In genomic region chr19:44850641-44851109, GRCh38 we compare ENCODE assay signal across 19 cellular contexts. TPM values are rescaled to one million over a fixed set of nuclear protein-coding genes. Genes with fewer than 3 reads are reported as not detected.
A peak's percentile ranks its signal among the peaks of the same experiment; 100 is the strongest.
DNase-seq lines count a peak whose midpoint lies in the region; ATAC-seq and TF ChIP-seq lines count a peak whose summit lies in the region.
"Had no signal": no experiment of that assay in that cellular context is flagged by ENCODE, and none has a peak within 500 bp of the region (broad histone marks: within the 10 kb centered on the region; RNA-seq: fewer than 3 reads in every experiment).

No MANE protein-coding gene starts in this region.

- no peak overlapping the region for H3K4me3 Mint-ChIP-seq in progenitor cell of endocrine pancreas (ENCODE audit: low read depth)
- H3K4me3 Mint-ChIP-seq in CD4-positive, alpha-beta T cell = no peak overlapping the region
- H3K4me3 Mint-ChIP-seq: activated T-helper 17 cell treated with anti-CD3 and anti-CD28 coated beads, Interleukin-2, amount 50 U/mL, for 72 hours had no signal

- H3K4me3 ChIP-seq in H7 (ENCODE audit: insufficient read depth, low read depth, low read length) (no peak overlapping the region), SJCRH30 (no peak overlapping the region), right cardiac atrium (ENCODE audit: low read length) (no peak overlapping the region), lower leg skin (ENCODE audit: low read depth, poor library complexity, severe bottlenecking) (no peak overlapping the region)
- H3K4me3 ChIP-seq: PC-9 had no signal

- H3K27ac ChIP-seq in SJCRH30 (no peak overlapping the region; the same call in 1 of the 2 replicates), right cardiac atrium (ENCODE audit: low read length) (peak overlapping the region; percentile 19)
- H3K27ac ChIP-seq in CD4-positive, alpha-beta T cell (ENCODE audit: low read depth, low read length) = no peak overlapping the region
- H3K27ac ChIP-seq: epithelial cell of prostate, PC-9 had no signal

- no peak for TF ChIP-seq POLR2A in lower leg skin (IDR thresholded peaks at IDR 0.05)

- H3K27me3 Mint-ChIP-seq in progenitor cell of endocrine pancreas = no peaks in the 10 kb centered on the region
- peaks cover 14% of the 10 kb centered on the region for H3K27me3 Mint-ChIP-seq in CD4-positive, alpha-beta T cell

- TF ChIP-seq CTCF in progenitor cell of endocrine pancreas (IDR thresholded peaks at IDR 0.05; ENCODE audit: unreplicated experiment) (no peak), lower leg skin (IDR thresholded peaks at IDR 0.05) (no peak), GM13976 (IDR thresholded peaks at IDR 0.05; ENCODE audit: borderline replicate concordance, control extremely low read depth, extremely low read depth, insufficient read depth, missing control alignments) (no peak)
- no peak for TF ChIP-seq CTCF in CD4-positive, alpha-beta T cell (IDR thresholded peaks at IDR 0.05)

- DNase-seq in H7 (peak; percentile 49), SJCRH30 (peak; percentile 37 to 38), right cardiac atrium (peak; percentile 28 to 71 (median 68)), progenitor cell of endocrine pancreas (ENCODE audit: low spot score, unreplicated experiment) (no peak), CD1c-positive myeloid dendritic cell (ENCODE audit: extremely low spot score) (no peak), lower leg skin (ENCODE audit: low spot score in 2 of 2) (no peak), GM13976 (ENCODE audit: low spot score) (no peak)
- no peak for DNase-seq in CD4-positive, alpha-beta T cell
- DNase-seq: activated CD4-positive, CD25-positive, alpha-beta regulatory T cell; amygdala; DMS53; NCI-H1694 treated with DMSO at 0.1 percent for 48 hours; NCI-H510A; PC-9; psoas muscle; SW 1271 had no signal

- H3K9me3 Mint-ChIP-seq in progenitor cell of endocrine pancreas (ENCODE audit: low read depth) = no peaks in the 10 kb centered on the region
- H3K9me3 Mint-ChIP-seq in CD4-positive, alpha-beta T cell = no peaks in the 10 kb centered on the region
- H3K9me3 Mint-ChIP-seq: activated T-helper 17 cell treated with anti-CD3 and anti-CD28 coated beads, Interleukin-2, amount 50 U/mL, for 72 hours had no signal

- CTCF ChIA-PET in CD4-positive, alpha-beta T cell (lab: Charles Lee) = interaction anchor here (1.5 kb wide), 1 partner anchor 80 kb away, joined by 3 read pairs; no protein-coding TSS in a partner anchor

- H3K4me1 ChIP-seq in SJCRH30 (peaks cover 19% of the 10 kb centered on the region), right cardiac atrium (ENCODE audit: control insufficient read depth, insufficient read depth, low read length) (peaks cover 10% of the 10 kb centered on the region)
- H3K4me1 ChIP-seq: psoas muscle had no signal

- peaks cover 1% of the 10 kb centered on the region for H3K36me3 ChIP-seq in H7 (replicated peaks; ENCODE audit: control insufficient read depth, insufficient read depth, low read length)
- 0 out of 2 replicates have a peak, but pooled peaks cover 2% of the 10 kb centered on the region for H3K36me3 ChIP-seq in SJCRH30

- in situ Hi-C loops in GM13976 (cut with MboI; ENCODE audit: low sequenced_read_pairs, unreplicated experiment) = no loop called here

- H3K9me3 ChIP-seq in SJCRH30 (replicated peaks) = no peaks in the 10 kb centered on the region
- H3K9me3 ChIP-seq in right cardiac atrium (ENCODE audit: control insufficient read depth, low read length) = no peaks in the 10 kb centered on the region
- no peaks in the 10 kb centered on the region for H3K9me3 ChIP-seq in CD4-positive, alpha-beta T cell (ENCODE audit: control insufficient read depth, low read length)
- H3K9me3 ChIP-seq: psoas muscle had no signal

- POLR2A ChIA-PET in CD4-positive, alpha-beta T cell (lab: Charles Lee) = no interaction called here

- WGBS in right cardiac atrium = 52% methylated on average over 8 of the region's 8 CpGs
- 65 to 79% methylated on average over 8 of the region's 8 CpGs for WGBS in lower leg skin, 2 donors

- H3K27me3 ChIP-seq in H7 (ENCODE audit: control insufficient read depth, insufficient read depth, low read length) (no peaks in the 10 kb centered on the region), SJCRH30 (no peaks in the 10 kb centered on the region), right cardiac atrium (ENCODE audit: control insufficient read depth, insufficient read depth) (no peaks in the 10 kb centered on the region)
- peaks cover 20% of the 10 kb centered on the region for H3K27me3 ChIP-seq in CD4-positive, alpha-beta T cell (ENCODE audit: control insufficient read depth, insufficient read depth, low read length)

- ATAC-seq in right cardiac atrium = no peak
- ATAC-seq in CD4-positive, alpha-beta T cell (ENCODE audit: poor library complexity) = no peak
- ATAC-seq: psoas muscle had no signal

- intact Hi-C loops in right cardiac atrium (cut with DNase I) = no loop called here
- intact Hi-C loops in lower leg skin (cut with DNase I; ENCODE audit: low total_unique reads) = no loop called here
- intact Hi-C loops in CD4-positive, alpha-beta T cell (cut with DNase I, micrococcal nuclease) = no loop called here

- H3K36me3 Mint-ChIP-seq in progenitor cell of endocrine pancreas (ENCODE audit: insufficient read depth) = peaks cover 9% of the 10 kb centered on the region
- no peaks in the 10 kb centered on the region for H3K36me3 Mint-ChIP-seq in CD4-positive, alpha-beta T cell (ENCODE audit: low read depth)

- H3K4me1 Mint-ChIP-seq in progenitor cell of endocrine pancreas (ENCODE audit: low read depth) = peaks cover 28% of the 10 kb centered on the region
- peaks cover 18% of the 10 kb centered on the region for H3K4me1 Mint-ChIP-seq in CD4-positive, alpha-beta T cell (ENCODE audit: low read depth)

- peak overlapping the region; percentile 59 for H3K27ac Mint-ChIP-seq in progenitor cell of endocrine pancreas
- H3K27ac Mint-ChIP-seq in CD4-positive, alpha-beta T cell = no peak overlapping the region
- H3K27ac Mint-ChIP-seq: activated T-helper 17 cell treated with anti-CD3 and anti-CD28 coated beads, Interleukin-2, amount 50 U/mL, for 72 hours had no signal

RNA-seq across cellular contexts. Expression of gene NECTIN2, which starts 4.6 kb away (rescaled TPM):
- total RNA-seq in H7 (2014; rRNA removed; shearing (Covaris generic)) = 152 and 207 TPM in 2 replicates
- 46.0 and 50.2 TPM in 2 replicates for total RNA-seq in SJCRH30 (2014; rRNA removed; shearing (Covaris generic))
- total RNA-seq in right cardiac atrium (100 to 1,000 TPM in 1 of 4 donors, 10 to 100 TPM in 3; 47.8 to 106 (median 57.5) TPM), progenitor cell of endocrine pancreas (201 and 203 TPM in 2 replicates), lower leg skin (10 to 100 TPM; 75.2 to 91.1 (median 82.4) TPM)
- polyA plus RNA-seq in right cardiac atrium = 44.2 TPM
- 1 to 10 TPM; 1.8 to 1.9 TPM for total RNA-seq in CD4-positive, alpha-beta T cell

RNA-seq across cellular contexts. Expression of gene TOMM40, which starts 40.4 kb away (rescaled TPM):
- 160 and 204 TPM in 2 replicates for total RNA-seq in H7 (2014; rRNA removed; shearing (Covaris generic))
- 104 and 110 TPM in 2 replicates for total RNA-seq in SJCRH30 (2014; rRNA removed; shearing (Covaris generic))
- total RNA-seq in right cardiac atrium (10 to 100 TPM; 36.7 to 51.4 (median 46.8) TPM), progenitor cell of endocrine pancreas (63.0 and 67.1 TPM in 2 replicates), lower leg skin (10 to 100 TPM; 32.5 to 52.3 (median 46.4) TPM)
- polyA plus RNA-seq in right cardiac atrium = 38.5 TPM
- total RNA-seq in CD4-positive, alpha-beta T cell = 10 to 100 TPM; 25.4 to 26.8 TPM

RNA-seq across cellular contexts. Expression of gene BCAM, which starts 41.8 kb away (rescaled TPM):
- 23.9 and 24.2 TPM in 2 replicates for total RNA-seq in H7 (2014; rRNA removed; shearing (Covaris generic))
- 15.5 and 15.9 TPM in 2 replicates for total RNA-seq in SJCRH30 (2014; rRNA removed; shearing (Covaris generic))
- total RNA-seq in right cardiac atrium (100 to 1,000 TPM in 1 of 4 donors, 10 to 100 TPM in 3; 69.9 to 130 (median 80.1) TPM), progenitor cell of endocrine pancreas (197 and 211 TPM in 2 replicates), lower leg skin (10 to 100 TPM; 32.3 to 73.5 (median 58.0) TPM)
- 107 TPM for polyA plus RNA-seq in right cardiac atrium
- total RNA-seq in CD4-positive, alpha-beta T cell = not detected
- total RNA-seq: activated CD8-positive, alpha-beta memory T cell treated with anti-CD3 and anti-CD28 coated beads for 36 hours; activated T-helper 17 cell treated with anti-CD3 and anti-CD28 coated beads, Interleukin-2, amount 50 U/mL, for 72 hours had no signal

RNA-seq across cellular contexts. Expression of gene APOE, which starts 54.9 kb away (rescaled TPM):
- total RNA-seq in H7 (2014; rRNA removed; shearing (Covaris generic)) = 826 and 994 TPM in 2 replicates
- total RNA-seq in SJCRH30 (2014; rRNA removed; shearing (Covaris generic)) = 4.5 and 6.5 TPM in 2 replicates
- total RNA-seq in right cardiac atrium = 10 to 100 TPM; 28.6 to 86.2 (median 82.2) TPM
- polyA plus RNA-seq in right cardiac atrium = 109 TPM
- total RNA-seq in progenitor cell of endocrine pancreas = 198 and 233 TPM in 2 replicates
- total RNA-seq in lower leg skin = 100 to 1,000 TPM; 511 to 997 (median 747) TPM
- 1 to 10 TPM; 4.5 to 5.2 TPM for total RNA-seq in CD4-positive, alpha-beta T cell

Comparison
In these comparisons a context has a peak if more than half of its experiments do, and no peak if none do; other contexts are left out.
1. DNase-seq: peak in H7 (single experiment), SJCRH30 (2 of 2) and right cardiac atrium (3 of 3); none in progenitor cell of endocrine pancreas (single experiment), CD1c-positive myeloid dendritic cell (single experiment), lower leg skin (0 of 2), CD4-positive, alpha-beta T cell (0 of 10) and GM13976 (single experiment).
2. RNA of gene NECTIN2, which starts 4.6 kb away (total RNA-seq): 152 to 207 TPM in H7, 201 to 203 TPM in progenitor cell of endocrine pancreas, 75.2 to 91.1 TPM in lower leg skin, 47.8 to 106 TPM in right cardiac atrium and 46.0 to 50.2 TPM in SJCRH30; 1.8 to 1.9 TPM in CD4-positive, alpha-beta T cell; every median in the first group is over 10 times any median in the second.
3. RNA of gene BCAM, which starts 41.8 kb away (total RNA-seq): 197 to 211 TPM in progenitor cell of endocrine pancreas, 69.9 to 130 TPM in right cardiac atrium, 32.3 to 73.5 TPM in lower leg skin, 23.9 to 24.2 TPM in H7 and 15.5 to 15.9 TPM in SJCRH30; not detected in CD4-positive, alpha-beta T cell; every median in the first group is over 10 times any median in the second.